In genomic region chr17:78143214-78144145, GRCh38 we compare ENCODE assay signal across 13 cellular contexts. TPM values are rescaled to one million over a fixed set of nuclear protein-coding genes. Genes with fewer than 3 reads are reported as not detected.
DNase-seq lines count a peak whose midpoint lies in the region; ATAC-seq, FAIRE-seq and TF ChIP-seq lines count a peak whose summit lies in the region.
"Had no signal": no experiment of that assay in that cellular context is flagged by ENCODE, and none has a peak within 500 bp of the region (broad histone marks: within the 10 kb centered on the region; RNA-seq: fewer than 3 reads in every experiment).

No MANE protein-coding gene starts in this region.

- peaks cover 30 to 44% of the 10 kb centered on the region in 2 donors for H3K4me1 Mint-ChIP-seq in natural killer cell
- peaks cover 15 to 29% of the 10 kb centered on the region in 2 donors for H3K4me1 Mint-ChIP-seq in natural killer cell treated with Interleukin-12 subunit alpha and Interleukin-12 subunit beta and Interleukin-15 and Interleukin-18, amount 100 ng/mL, for 72 hours (ENCODE audit: low read depth in 2 of 2)
- peaks cover 26% of the 10 kb centered on the region for H3K4me1 Mint-ChIP-seq in mesothelial cell of epicardium
- H3K4me1 Mint-ChIP-seq in HFFc6 (ENCODE audit: low read depth): peaks cover 9% of the 10 kb centered on the region

- peak overlapping the region; percentile 77 for H3K27ac ChIP-seq in GM12878 (ENCODE audit: control insufficient read depth, insufficient read depth)

- BruUV-seq in GM12878 (replicated peaks; lab: Mats Ljungman, UMichigan): no TSS peak

- peaks cover 0 to 2% of the 10 kb centered on the region in 2 donors for H3K27me3 Mint-ChIP-seq in natural killer cell (ENCODE audit: low read depth in 2 of 2)
- H3K27me3 Mint-ChIP-seq in natural killer cell treated with Interleukin-12 subunit alpha and Interleukin-12 subunit beta and Interleukin-15 and Interleukin-18, amount 100 ng/mL, for 72 hours: no peaks in the 10 kb centered on the region
- H3K27me3 Mint-ChIP-seq in mesothelial cell of epicardium (ENCODE audit: low read depth): no peaks in the 10 kb centered on the region
- H3K27me3 Mint-ChIP-seq in HFFc6 (ENCODE audit: insufficient read depth): peaks cover 8% of the 10 kb centered on the region
- H3K27me3 Mint-ChIP-seq: type B pancreatic cell had no signal

- H3K27me3 ChIP-seq in GM12878 (replicated peaks in 1 of 2; ENCODE audit: control insufficient read depth in 2 of 2, insufficient read depth in 2 of 2, low read length in 1 of 2) (no peaks in the 10 kb centered on the region), BE2C (no peaks in the 10 kb centered on the region)

- no peak for TF ChIP-seq EP300 in GM12878 (IDR thresholded peaks at IDR 0.05; ENCODE audit: borderline replicate concordance in 1 of 2, control insufficient read depth in 1 of 2, low read depth in 2 of 2, low read length in 2 of 2)

- H3K4me3 ChIP-seq in GM12878 (no peak overlapping the region), BE2C (ENCODE audit: low read depth, low read length) (no peak overlapping the region)

- in situ Hi-C loops in GM12878 (cut with MboI): no loop called here

- H3K36me3 ChIP-seq in GM12878 (ENCODE audit: control insufficient read depth in 2 of 2, insufficient read depth in 2 of 2, low read length in 1 of 2) (peaks cover 0 to 5% of the 10 kb centered on the region in 2 experiments; a peak in 3 of 4 replicates), BE2C (no peaks in the 10 kb centered on the region)

- intact Hi-C loops in natural killer cell (cut with micrococcal nuclease) (no loop called here), GM12878 (cut with micrococcal nuclease; ENCODE audit: unreplicated experiment) (no loop called here)

- H3K4me1 ChIP-seq in GM12878 (ENCODE audit: control insufficient read depth, insufficient read depth, low read length) (peaks cover 75% of the 10 kb centered on the region), BE2C (peaks cover 20% of the 10 kb centered on the region)

- no peak for FAIRE-seq in GM12878 (lab: Jason Lieb, UNC)

- TF ChIP-seq RAD21 in GM12878 (IDR thresholded peaks at IDR 0.05; ENCODE audit: insufficient read depth, low read depth, low read length): no peak

- SMC1A ChIA-PET in GM12878 (lab: Charles Lee; ENCODE audit: uncharacterized antibody, unreplicated experiment): interaction anchor here (0.8 to 1.9 kb wide), 9 partner anchors 8 to 33 kb away, joined by 3 to 9 read pairs (median 5); no protein-coding TSS in a partner anchor

- H3K4me2 ChIP-seq in GM12878 (ENCODE audit: control insufficient read depth, insufficient read depth): no peak overlapping the region

- no peak overlapping the region for H3K4me3 Mint-ChIP-seq in natural killer cell
- H3K4me3 Mint-ChIP-seq in natural killer cell treated with Interleukin-12 subunit alpha and Interleukin-12 subunit beta and Interleukin-15 and Interleukin-18, amount 100 ng/mL, for 72 hours: no peak overlapping the region
- no peak overlapping the region for H3K4me3 Mint-ChIP-seq in mesothelial cell of epicardium
- H3K4me3 Mint-ChIP-seq in HFFc6: no peak overlapping the region
- H3K4me3 Mint-ChIP-seq: CD4-positive, CD25-positive, alpha-beta regulatory T cell had no signal

- H2AFZ ChIP-seq in GM12878 (ENCODE audit: control insufficient read depth, low read depth, low read length): no peak overlapping the region

- POLR2A ChIA-PET in GM12878 (lab: Charles Lee): interaction anchor here (0.7 to 5.1 kb wide), 15 partner anchors 9 to 35 kb away, joined by 3 to 37 read pairs (median 9); partner anchors contain the start of genes SYNGR2, TMC6 and TMC8

- peak overlapping the region; percentile 61 to 78 for H3K27ac Mint-ChIP-seq in natural killer cell
- peak overlapping the region in 1 of 2 donors; percentile 70 for H3K27ac Mint-ChIP-seq in natural killer cell treated with Interleukin-12 subunit alpha and Interleukin-12 subunit beta and Interleukin-15 and Interleukin-18, amount 100 ng/mL, for 72 hours
- H3K27ac Mint-ChIP-seq in mesothelial cell of epicardium: peak overlapping the region; percentile 21
- H3K27ac Mint-ChIP-seq in HFFc6: no peak overlapping the region

- CTCF ChIA-PET in GM12878 (lab: Yijun Ruan, JAX): interaction anchor here (0.8 to 5.0 kb wide), 7 partner anchors 8 to 31 kb away, joined by 3 to 51 read pairs (median 5); no protein-coding TSS in a partner anchor

- peak overlapping the region; percentile 26; the same call in 1 of the 2 replicates for H3K9ac ChIP-seq in GM12878 (ENCODE audit: control insufficient read depth, insufficient read depth, low read length)

- TF ChIP-seq POLR2A in GM12878 (IDR thresholded peaks at IDR 0.05; ENCODE audit: low read depth, low read length): peak; percentile 58

- RAD21 ChIA-PET in GM12878 (lab: Charles Lee; ENCODE audit: unreplicated experiment): interaction anchor here (0.9 to 3.3 kb wide), 12 partner anchors 11 to 123 kb away, joined by 3 to 29 read pairs (median 4); partner anchors contain the start of gene TMC8

- H3K9me3 ChIP-seq in GM12878 (replicated peaks; ENCODE audit: control insufficient read depth, insufficient read depth, low read length) (no peaks in the 10 kb centered on the region), BE2C (no peaks in the 10 kb centered on the region)

- no peak for TF ChIP-seq CTCF in natural killer cell (IDR thresholded peaks at IDR 0.05)
- TF ChIP-seq CTCF in GM12878 (IDR thresholded peaks at IDR 0.05 in 2 of 3, conservative IDR thresholded peaks at IDR 0.05 in 1 of 3; ENCODE audit: control insufficient read depth in 2 of 3, extremely low read depth in 1 of 3, insufficient read depth in 1 of 3, low read depth in 3 of 3, low read length in 3 of 3): no peak
- no peak for TF ChIP-seq CTCF in mesothelial cell of epicardium (IDR thresholded peaks at IDR 0.05; ENCODE audit: unreplicated experiment)
- no peak for TF ChIP-seq CTCF in BE2C (IDR thresholded peaks at IDR 0.05; ENCODE audit: low read depth, low read length)
- TF ChIP-seq CTCF in HFFc6 (IDR thresholded peaks at IDR 0.05): no peak

- H3K9me3 Mint-ChIP-seq in natural killer cell: no peaks in the 10 kb centered on the region
- H3K9me3 Mint-ChIP-seq in natural killer cell treated with Interleukin-12 subunit alpha and Interleukin-12 subunit beta and Interleukin-15 and Interleukin-18, amount 100 ng/mL, for 72 hours: no peaks in the 10 kb centered on the region
- no peaks in the 10 kb centered on the region for H3K9me3 Mint-ChIP-seq in mesothelial cell of epicardium
- H3K9me3 Mint-ChIP-seq in HFFc6: no peaks in the 10 kb centered on the region
- H3K9me3 Mint-ChIP-seq: activated T-helper 2 cell treated with anti-CD3 and anti-CD28 coated beads, Interferon-gamma antibody, Interleukin-2, Interleukin-4, amounts not matched to agents 10 μg/mL and 5 μg/mL and 100 μg/mL, durations not matched to agents 14 hours and 24 hours and 36 hours; CD4-positive, CD25-positive, alpha-beta regulatory T cell; type B pancreatic cell had no signal

- H3K36me3 Mint-ChIP-seq in natural killer cell: no peaks in the 10 kb centered on the region
- H3K36me3 Mint-ChIP-seq in natural killer cell treated with Interleukin-12 subunit alpha and Interleukin-12 subunit beta and Interleukin-15 and Interleukin-18, amount 100 ng/mL, for 72 hours: no peaks in the 10 kb centered on the region
- no peaks in the 10 kb centered on the region for H3K36me3 Mint-ChIP-seq in mesothelial cell of epicardium
- no peaks in the 10 kb centered on the region for H3K36me3 Mint-ChIP-seq in HFFc6 (ENCODE audit: low read depth)
- H3K36me3 Mint-ChIP-seq: type B pancreatic cell had no signal

- peaks cover 6% of the 10 kb centered on the region for H3K79me2 ChIP-seq in GM12878 (ENCODE audit: control insufficient read depth, insufficient read depth, low read length)

- WGBS in GM12878 (ENCODE audit: insufficient coverage, insufficient replicate concordance, low lambda C conversion rate, missing lambda C conversion rate): 82% methylated on average over 21 of the region's 21 CpGs

- ATAC-seq in natural killer cell (no peak), GM12878 (no peak), GM21825 (IDR thresholded peaks at IDR 0.05; ENCODE audit: unreplicated experiment) (no peak), GM21737 (IDR thresholded peaks at IDR 0.05; ENCODE audit: unreplicated experiment) (no peak)
- ATAC-seq in natural killer cell treated with Interleukin-12 subunit alpha and Interleukin-12 subunit beta and Interleukin-15 and Interleukin-18, amount 100 ng/mL, for 72 hours: no peak

- no peak for DNase-seq in natural killer cell
- no peak for DNase-seq in natural killer cell treated with Interleukin-12 subunit alpha and Interleukin-12 subunit beta and Interleukin-15 and Interleukin-18, amount 100 ng/mL, for 72 hours (ENCODE audit: low spot score)
- DNase-seq in GM12878 (ENCODE audit: low read depth, low spot score): no peak
- DNase-seq in mesothelial cell of epicardium (ENCODE audit: low spot score in 2 of 2, unreplicated experiment in 2 of 2): no peak
- no peak for DNase-seq in BE2C
- no peak for DNase-seq in HFFc6
- DNase-seq: CD4-positive, CD25-positive, alpha-beta regulatory T cell; H7 had no signal

- no peaks in the 10 kb centered on the region for H4K20me1 ChIP-seq in GM12878 (ENCODE audit: control insufficient read depth, insufficient read depth)

RNA-seq across cellular contexts. Expression of gene C17orf99, which starts 2.7 kb away (rescaled TPM):
- not detected for total RNA-seq in natural killer cell
- not detected for total RNA-seq in natural killer cell treated with Interleukin-12 subunit alpha and Interleukin-12 subunit beta and Interleukin-15 and Interleukin-18, amount 100 ng/mL, for 72 hours
- total RNA-seq in GM12878 (2013; cell fraction: nucleolus; rRNA removed): 3.6 and 5.5 TPM in 2 replicates
- total RNA-seq in GM12878 (2014; rRNA removed): 2.1 and 5.9 TPM in 2 replicates
- total RNA-seq in GM12878 (2014; rRNA removed; fragmentation: Illumina TruSeq; extraction: Trizol): 1.6 and 1.9 TPM in 2 replicates
- 3.1 and 4.4 TPM in 2 replicates for total RNA-seq in GM12878 (2021)
- 1.5 TPM for polyA plus RNA-seq in GM12878 (2011; ENCODE audit: low read depth)
- polyA plus RNA-seq in GM12878 (2011; rRNA removed): 2.2 and 3.5 TPM in 2 replicates
- polyA plus RNA-seq in GM12878 (2011; cell fraction: cytosol; rRNA removed): 4.1 and 4.5 TPM in 2 replicates
- polyA plus RNA-seq in GM12878 (2011; cell fraction: nucleus; rRNA removed): 5.0 and 11.8 TPM in 2 replicates
- polyA plus RNA-seq in GM12878 (2012): 3.6 and 6.7 TPM in 2 replicates
- 0.22 and 1.4 TPM in 2 replicates for polyA plus RNA-seq in GM12878 (2014; fragmentation: Illumina TruSeq; extraction: Trizol)
- polyA plus RNA-seq in GM12878 (2014; fragmentation: Nextera tagmentation; extraction: Ambion mirVana): under 1 TPM; 0.20 to 0.48 TPM
- polyA plus RNA-seq in GM12878 (2014; rRNA removed): 4.8 and 5.6 TPM in 2 replicates
- polyA plus RNA-seq in GM12878 (2016; fragmentation: Nextera tagmentation; extraction: Ambion mirVana): 1 to 10 TPM; 3.0 to 4.5 TPM
- polyA minus RNA-seq in GM12878 (2011; rRNA and poly(A)+ RNA removed): 2.9 and 5.1 TPM in 2 replicates
- polyA minus RNA-seq in GM12878 (2011; cell fraction: cytosol; rRNA and poly(A)+ RNA removed): 2.7 TPM in 1 of 2 replicates, not detected in the other
- polyA minus RNA-seq in GM12878 (2011; cell fraction: nucleus; rRNA and poly(A)+ RNA removed): 0.36 and 4.7 TPM in 2 replicates
- total RNA-seq in mesothelial cell of epicardium: 0.16 TPM in 1 of 3 replicates, not detected in the others
- not detected for polyA plus RNA-seq in BE2C (2012; ENCODE audit: insufficient read depth, insufficient read length, low read depth)
- total RNA-seq in HFFc6 (2021; fragmentation: NEBNext Ultra II Directional; extraction: Animal tissue kit (Norgen Biotek cat#: 25700)): not detected
- total RNA-seq: activated T-helper 2 cell treated with anti-CD3 and anti-CD28 coated beads, Interferon-gamma antibody, Interleukin-2, Interleukin-4, amounts not matched to agents 10 μg/mL and 5 μg/mL and 100 μg/mL, durations not matched to agents 14 hours and 24 hours and 36 hours; CD4-positive, CD25-positive, alpha-beta regulatory T cell; H7; renal cortical epithelial cell had no signal
- polyA plus RNA-seq: CD4-positive, CD25-positive, alpha-beta regulatory T cell had no signal

RNA-seq across cellular contexts. Expression of gene TMC8, which starts 12.9 kb away (rescaled TPM):
- total RNA-seq in natural killer cell (100 to 1,000 TPM; 401 to 551 (median 435) TPM), GM12878 (2014; rRNA removed) (40.9 and 41.9 TPM in 2 replicates), GM12878 (2014; rRNA removed; fragmentation: Illumina TruSeq; extraction: Trizol) (22.2 and 25.4 TPM in 2 replicates), GM12878 (2021) (120 and 128 TPM in 2 replicates), mesothelial cell of epicardium (0.60 to 1.2 TPM (median 1.1 TPM) in 3 replicates)
- 100 to 1,000 TPM in 1 of 2 donors, 10 to 100 TPM in 1; 87.1 to 209 TPM for total RNA-seq in natural killer cell treated with Interleukin-12 subunit alpha and Interleukin-12 subunit beta and Interleukin-15 and Interleukin-18, amount 100 ng/mL, for 72 hours
- total RNA-seq in GM12878 (2013; cell fraction: nucleolus; rRNA removed): 310 and 316 TPM in 2 replicates
- 110 TPM for polyA plus RNA-seq in GM12878 (2011; ENCODE audit: low read depth)
- polyA plus RNA-seq in GM12878 (2011; rRNA removed) (19.5 and 36.5 TPM in 2 replicates), GM12878 (2014; fragmentation: Illumina TruSeq; extraction: Trizol) (16.7 and 45.9 TPM in 2 replicates), GM12878 (2014; fragmentation: Nextera tagmentation; extraction: Ambion mirVana) (1 to 10 TPM; 2.7 to 8.4 TPM), GM12878 (2014; rRNA removed) (118 and 129 TPM in 2 replicates), GM12878 (2016; fragmentation: Nextera tagmentation; extraction: Ambion mirVana) (10 to 100 TPM; 38.2 to 48.1 TPM)
- polyA plus RNA-seq in GM12878 (2011; cell fraction: cytosol; rRNA removed): 62.8 and 67.7 TPM in 2 replicates
- 353 and 365 TPM in 2 replicates for polyA plus RNA-seq in GM12878 (2011; cell fraction: nucleus; rRNA removed)
- polyA plus RNA-seq in GM12878 (2012): 116 and 163 TPM in 2 replicates
- 87.9 and 94.3 TPM in 2 replicates for polyA minus RNA-seq in GM12878 (2011; rRNA and poly(A)+ RNA removed)
- 17.8 and 22.5 TPM in 2 replicates for polyA minus RNA-seq in GM12878 (2011; cell fraction: cytosol; rRNA and poly(A)+ RNA removed)
- polyA minus RNA-seq in GM12878 (2011; cell fraction: nucleus; rRNA and poly(A)+ RNA removed): 96.8 and 128 TPM in 2 replicates
- polyA plus RNA-seq in BE2C (2012; ENCODE audit: insufficient read depth, insufficient read length, low read depth): 2.8 TPM
- not detected for total RNA-seq in HFFc6 (2021; fragmentation: NEBNext Ultra II Directional; extraction: Animal tissue kit (Norgen Biotek cat#: 25700))

RNA-seq across cellular contexts. Expression of gene TMC6, which starts 14.9 kb away (rescaled TPM):
- total RNA-seq in natural killer cell: 100 to 1,000 TPM; 653 to 825 (median 687) TPM
- total RNA-seq in natural killer cell treated with Interleukin-12 subunit alpha and Interleukin-12 subunit beta and Interleukin-15 and Interleukin-18, amount 100 ng/mL, for 72 hours: 100 to 1,000 TPM; 282 to 351 TPM
- 479 and 553 TPM in 2 replicates for total RNA-seq in GM12878 (2013; cell fraction: nucleolus; rRNA removed)
- total RNA-seq in GM12878 (2014; rRNA removed): 104 and 117 TPM in 2 replicates
- total RNA-seq in GM12878 (2014; rRNA removed; fragmentation: Illumina TruSeq; extraction: Trizol): 34.2 and 39.1 TPM in 2 replicates
- total RNA-seq in GM12878 (2021): 206 and 232 TPM in 2 replicates
- polyA plus RNA-seq in GM12878 (2011; ENCODE audit: low read depth): 47.5 TPM
- polyA plus RNA-seq in GM12878 (2011; rRNA removed): 25.6 and 38.0 TPM in 2 replicates
- 39.0 and 65.3 TPM in 2 replicates for polyA plus RNA-seq in GM12878 (2011; cell fraction: cytosol; rRNA removed)
- 658 and 780 TPM in 2 replicates for polyA plus RNA-seq in GM12878 (2011; cell fraction: nucleus; rRNA removed)
- 192 and 207 TPM in 2 replicates for polyA plus RNA-seq in GM12878 (2012)
- 2.0 and 20.0 TPM in 2 replicates for polyA plus RNA-seq in GM12878 (2014; fragmentation: Illumina TruSeq; extraction: Trizol)
- polyA plus RNA-seq in GM12878 (2014; fragmentation: Nextera tagmentation; extraction: Ambion mirVana): 10 to 100 TPM in 1 of 2 experiments, 1 to 10 TPM in 1; 1.9 to 11.5 TPM
- 136 and 153 TPM in 2 replicates for polyA plus RNA-seq in GM12878 (2014; rRNA removed)
- polyA plus RNA-seq in GM12878 (2016; fragmentation: Nextera tagmentation; extraction: Ambion mirVana): 10 to 100 TPM; 82.0 to 94.4 TPM
- polyA minus RNA-seq in GM12878 (2011; rRNA and poly(A)+ RNA removed): 24.9 and 76.7 TPM in 2 replicates
- 38.3 and 48.8 TPM in 2 replicates for polyA minus RNA-seq in GM12878 (2011; cell fraction: cytosol; rRNA and poly(A)+ RNA removed)
- 152 and 216 TPM in 2 replicates for polyA minus RNA-seq in GM12878 (2011; cell fraction: nucleus; rRNA and poly(A)+ RNA removed)
- total RNA-seq in mesothelial cell of epicardium: 85.5 to 96.8 TPM (median 86.4 TPM) in 3 replicates
- polyA plus RNA-seq in BE2C (2012; ENCODE audit: insufficient read depth, insufficient read length, low read depth): 163 TPM
- total RNA-seq in HFFc6 (2021; fragmentation: NEBNext Ultra II Directional; extraction: Animal tissue kit (Norgen Biotek cat#: 25700)): under 1 TPM in 2 of 6 experiments, not detected in 4; 0.20 to 0.59 TPM

RNA-seq across cellular contexts. Expression of gene SYNGR2, which starts 24.9 kb away (rescaled TPM):
- 10 to 100 TPM; 41.2 to 62.1 (median 43.5) TPM for total RNA-seq in natural killer cell
- 100 to 1,000 TPM in 1 of 2 donors, 10 to 100 TPM in 1; 84.9 to 120 TPM for total RNA-seq in natural killer cell treated with Interleukin-12 subunit alpha and Interleukin-12 subunit beta and Interleukin-15 and Interleukin-18, amount 100 ng/mL, for 72 hours
- 161 and 167 TPM in 2 replicates for total RNA-seq in GM12878 (2013; cell fraction: nucleolus; rRNA removed)
- total RNA-seq in GM12878 (2014; rRNA removed): 189 and 212 TPM in 2 replicates
- total RNA-seq in GM12878 (2014; rRNA removed; fragmentation: Illumina TruSeq; extraction: Trizol): 112 and 126 TPM in 2 replicates
- total RNA-seq in GM12878 (2021): 291 and 310 TPM in 2 replicates
- polyA plus RNA-seq in GM12878 (2011; ENCODE audit: low read depth): 105 TPM
- 134 and 329 TPM in 2 replicates for polyA plus RNA-seq in GM12878 (2011; rRNA removed)
- 630 and 860 TPM in 2 replicates for polyA plus RNA-seq in GM12878 (2011; cell fraction: cytosol; rRNA removed)
- 304 and 332 TPM in 2 replicates for polyA plus RNA-seq in GM12878 (2011; cell fraction: nucleus; rRNA removed)
- 386 and 393 TPM in 2 replicates for polyA plus RNA-seq in GM12878 (2012)
- polyA plus RNA-seq in GM12878 (2014; fragmentation: Illumina TruSeq; extraction: Trizol): 69.3 and 212 TPM in 2 replicates
- polyA plus RNA-seq in GM12878 (2014; fragmentation: Nextera tagmentation; extraction: Ambion mirVana): 10 to 100 TPM in 1 of 2 experiments, 1 to 10 TPM in 1; 4.4 to 28.8 TPM
- 310 and 312 TPM in 2 replicates for polyA plus RNA-seq in GM12878 (2014; rRNA removed)
- 100 to 1,000 TPM; 491 to 529 TPM for polyA plus RNA-seq in GM12878 (2016; fragmentation: Nextera tagmentation; extraction: Ambion mirVana)
- 329 and 477 TPM in 2 replicates for polyA minus RNA-seq in GM12878 (2011; rRNA and poly(A)+ RNA removed)
- polyA minus RNA-seq in GM12878 (2011; cell fraction: cytosol; rRNA and poly(A)+ RNA removed): 131 and 150 TPM in 2 replicates
- polyA minus RNA-seq in GM12878 (2011; cell fraction: nucleus; rRNA and poly(A)+ RNA removed): 60.8 and 82.3 TPM in 2 replicates
- 47.7 to 52.7 TPM (median 52.0 TPM) in 3 replicates for total RNA-seq in mesothelial cell of epicardium
- polyA plus RNA-seq in BE2C (2012; ENCODE audit: insufficient read depth, insufficient read length, low read depth): 76.9 TPM
- total RNA-seq in HFFc6 (2021; fragmentation: NEBNext Ultra II Directional; extraction: Animal tissue kit (Norgen Biotek cat#: 25700)): 100 to 1,000 TPM in 1 of 6 experiments, 10 to 100 TPM in 5; 44.6 to 104 (median 54.7) TPM

RNA-seq across cellular contexts. Expression of gene TK1, which starts 43.4 kb away (rescaled TPM):
- total RNA-seq in natural killer cell: 1 to 10 TPM; 2.1 to 5.1 (median 3.9) TPM
- total RNA-seq in natural killer cell treated with Interleukin-12 subunit alpha and Interleukin-12 subunit beta and Interleukin-15 and Interleukin-18, amount 100 ng/mL, for 72 hours: 100 to 1,000 TPM in 1 of 2 donors, 10 to 100 TPM in 1; 66.8 to 138 TPM
- 11.3 and 13.8 TPM in 2 replicates for total RNA-seq in GM12878 (2013; cell fraction: nucleolus; rRNA removed)
- total RNA-seq in GM12878 (2014; rRNA removed): 93.2 and 102 TPM in 2 replicates
- 49.9 and 53.4 TPM in 2 replicates for total RNA-seq in GM12878 (2014; rRNA removed; fragmentation: Illumina TruSeq; extraction: Trizol)
- total RNA-seq in GM12878 (2021): 89.7 and 96.3 TPM in 2 replicates
- polyA plus RNA-seq in GM12878 (2011; ENCODE audit: low read depth): 34.9 TPM
- 32.6 and 62.7 TPM in 2 replicates for polyA plus RNA-seq in GM12878 (2011; rRNA removed)
- polyA plus RNA-seq in GM12878 (2011; cell fraction: cytosol; rRNA removed): 161 and 278 TPM in 2 replicates
- 136 and 156 TPM in 2 replicates for polyA plus RNA-seq in GM12878 (2011; cell fraction: nucleus; rRNA removed)
- polyA plus RNA-seq in GM12878 (2012): 62.9 and 70.7 TPM in 2 replicates
- 27.4 and 55.2 TPM in 2 replicates for polyA plus RNA-seq in GM12878 (2014; fragmentation: Illumina TruSeq; extraction: Trizol)
- polyA plus RNA-seq in GM12878 (2014; fragmentation: Nextera tagmentation; extraction: Ambion mirVana): 10 to 100 TPM in 1 of 2 experiments, 1 to 10 TPM in 1; 4.6 to 13.0 TPM
- polyA plus RNA-seq in GM12878 (2014; rRNA removed): 127 and 128 TPM in 2 replicates
- polyA plus RNA-seq in GM12878 (2016; fragmentation: Nextera tagmentation; extraction: Ambion mirVana): 100 to 1,000 TPM; 168 to 175 TPM
- 92.8 and 202 TPM in 2 replicates for polyA minus RNA-seq in GM12878 (2011; rRNA and poly(A)+ RNA removed)
- polyA minus RNA-seq in GM12878 (2011; cell fraction: cytosol; rRNA and poly(A)+ RNA removed): 47.4 and 52.8 TPM in 2 replicates
- 23.5 and 34.4 TPM in 2 replicates for polyA minus RNA-seq in GM12878 (2011; cell fraction: nucleus; rRNA and poly(A)+ RNA removed)
- total RNA-seq in mesothelial cell of epicardium: 23.3 to 25.7 TPM (median 23.3 TPM) in 3 replicates
- polyA plus RNA-seq in BE2C (2012; ENCODE audit: insufficient read depth, insufficient read length, low read depth): 22.1 TPM
- 100 to 1,000 TPM in 4 of 6 experiments, 10 to 100 TPM in 2; 75.8 to 145 (median 136) TPM for total RNA-seq in HFFc6 (2021; fragmentation: NEBNext Ultra II Directional; extraction: Animal tissue kit (Norgen Biotek cat#: 25700))

Comparison
In these comparisons a context has a peak if more than half of its experiments do, and no peak if none do; other contexts are left out.
1. RNA of gene TMC8, which starts 12.9 kb away (total RNA-seq): 401 to 551 TPM in natural killer cell, 87.1 to 209 TPM in natural killer cell treated with Interleukin-12 subunit alpha and Interleukin-12 subunit beta and Interleukin-15 and Interleukin-18, amount 100 ng/mL, for 72 hours and 22.2 to 316 TPM in GM12878; 0.60 to 1.2 TPM in mesothelial cell of epicardium and not detected in HFFc6; every median in the first group is over 10 times any median in the second.
2. RNA of gene TMC6, which starts 14.9 kb away (total RNA-seq): 653 to 825 TPM in natural killer cell, 282 to 351 TPM in natural killer cell treated with Interleukin-12 subunit alpha and Interleukin-12 subunit beta and Interleukin-15 and Interleukin-18, amount 100 ng/mL, for 72 hours, 34.2 to 553 TPM in GM12878 and 85.5 to 96.8 TPM in mesothelial cell of epicardium; 0.20 to 0.59 TPM in HFFc6; every median in the first group is over 10 times any median in the second.